ENCODE assay signal across 11 cellular contexts in the genomic region with DNA sequence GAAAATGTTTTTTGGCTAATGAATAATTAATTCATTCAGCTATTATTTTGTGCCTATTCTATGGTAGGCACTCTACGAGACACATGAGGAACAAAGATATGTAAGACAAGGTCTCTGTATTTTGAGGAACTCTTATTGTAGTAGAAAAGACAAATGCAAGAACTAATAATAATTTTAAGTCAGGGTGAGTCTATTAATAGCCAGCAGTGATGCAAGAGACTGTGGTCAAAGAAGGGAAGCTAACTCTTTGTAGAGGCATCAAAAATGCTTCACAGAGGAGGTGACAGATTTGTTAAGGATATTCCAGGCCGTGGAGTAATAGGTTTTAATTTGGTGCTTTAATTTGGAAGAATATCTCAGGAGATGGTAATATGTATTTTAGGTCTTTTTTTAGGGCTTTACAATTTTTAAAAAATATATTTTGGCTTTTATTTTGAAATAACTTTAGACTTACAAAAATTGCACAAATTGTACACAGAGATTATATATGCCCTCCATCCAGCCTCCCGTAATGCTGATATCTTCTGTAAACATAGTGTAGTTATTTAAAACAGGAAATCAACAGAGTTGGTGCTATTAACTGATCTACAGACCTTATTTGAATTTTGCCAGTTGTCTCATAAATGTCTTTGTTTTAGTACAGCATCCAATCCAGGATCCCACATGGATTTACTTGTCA. TPM values are rescaled to one million over a fixed set of nuclear protein-coding genes. Genes with fewer than 3 reads are reported as not detected.
A peak's percentile ranks its signal among the peaks of the same experiment; 100 is the strongest.
DNase-seq lines count a peak whose midpoint lies in the region; ATAC-seq and TF ChIP-seq lines count a peak whose summit lies in the region.
"Had no signal": no experiment of that assay in that cellular context is flagged by ENCODE, and none has a peak within 500 bp of the region (broad histone marks: within the 10 kb centered on the region; RNA-seq: fewer than 3 reads in every experiment).

No MANE protein-coding gene starts in this region.

- no peaks in the 10 kb centered on the region for H3K79me2 ChIP-seq in OCI-LY3 (ENCODE audit: low read length)

- no peak for TF ChIP-seq POLR2A in heart left ventricle (IDR thresholded peaks at IDR 0.05)

- no peak overlapping the region for H3K9ac ChIP-seq in OCI-LY3 (ENCODE audit: low read length)

- peaks cover 10% of the 10 kb centered on the region; the same call in 1 of the 2 replicates for H3K9me3 ChIP-seq in OCI-LY3 (ENCODE audit: insufficient read depth, low read length)
- H3K9me3 ChIP-seq in heart left ventricle: peaks cover 0 to 17% (median 10%) of the 10 kb centered on the region in 12 donors

- peaks cover 2% of the 10 kb centered on the region for H3K27me3 Mint-ChIP-seq in activated T-helper 2 cell treated with anti-CD3 and anti-CD28 coated beads, Interferon-gamma antibody, Interleukin-2, Interleukin-4, amounts not matched to agents 10 μg/mL and 5 μg/mL and 100 μg/mL, durations not matched to agents 14 hours and 24 hours and 36 hours (ENCODE audit: low read depth)

- DNase-seq in GM10248 (ENCODE audit: extremely low spot score): peak; percentile 13
- DNase-seq in heart left ventricle: peak in 1 of 5 donors; percentile 17
- no peak for DNase-seq in activated T-helper 2 cell treated with anti-CD3 and anti-CD28 coated beads, Interferon-gamma antibody, Interleukin-2, Interleukin-4, amounts not matched to agents 10 μg/mL and 5 μg/mL and 100 μg/mL, durations not matched to agents 14 hours and 24 hours and 36 hours (ENCODE audit: low spot score)
- no peak for DNase-seq in amygdala (lab: John Stamatoyannopoulos, UW)
- DNase-seq in NCI-H2196 (lab: John Stamatoyannopoulos, UW; ENCODE audit: unreplicated experiment): no peak
- DNase-seq: MG63; stimulated activated naive CD8-positive, alpha-beta T cell treated with anti-CD3 and anti-CD28 coated beads, Interleukin-15, Interleukin-2, amounts not matched to agents 100 U/mL and 50 U/mL, for 24 hours had no signal

- H3K27ac ChIP-seq in OCI-LY3 (ENCODE audit: low read length): no peak overlapping the region
- peak overlapping the region in 2 of 12 donors; percentile 43 to 44 for H3K27ac ChIP-seq in heart left ventricle

- H3K4me3 ChIP-seq in OCI-LY3 (ENCODE audit: low read length) (no peak overlapping the region), heart left ventricle (no peak overlapping the region)
- H3K4me3 ChIP-seq: MG63 had no signal

- H3K4me1 Mint-ChIP-seq in activated T-helper 2 cell treated with anti-CD3 and anti-CD28 coated beads, Interferon-gamma antibody, Interleukin-2, Interleukin-4, amounts not matched to agents 10 μg/mL and 5 μg/mL and 100 μg/mL, durations not matched to agents 14 hours and 24 hours and 36 hours (ENCODE audit: low read depth): peaks cover 3% of the 10 kb centered on the region

- POLR2A ChIA-PET in GM10248 (lab: Yijun Ruan, JAX): no interaction called here

- H3K36me3 ChIP-seq in OCI-LY3 (replicated peaks; ENCODE audit: low read depth, low read length) (peaks cover 10% of the 10 kb centered on the region), heart left ventricle (peaks cover 0 to 9% (median 0%) of the 10 kb centered on the region in 9 donors)

- H3K4me3 Mint-ChIP-seq in activated T-helper 2 cell treated with anti-CD3 and anti-CD28 coated beads, Interferon-gamma antibody, Interleukin-2, Interleukin-4, amounts not matched to agents 10 μg/mL and 5 μg/mL and 100 μg/mL, durations not matched to agents 14 hours and 24 hours and 36 hours (ENCODE audit: low read depth): no peak overlapping the region

- no peak for TF ChIP-seq CTCF in GM10248 (IDR thresholded peaks at IDR 0.05; ENCODE audit: control extremely low read depth, extremely low read depth, low read depth, missing control alignments)
- TF ChIP-seq CTCF in OCI-LY3 (IDR thresholded peaks at IDR 0.05; ENCODE audit: low read depth, low read length): no peak
- no peak for TF ChIP-seq CTCF in heart left ventricle (IDR thresholded peaks at IDR 0.05)

- H2AFZ ChIP-seq in OCI-LY3 (ENCODE audit: low read depth, low read length): no peak overlapping the region

- H3K27me3 ChIP-seq in OCI-LY3 (ENCODE audit: low read depth, low read length) (no peaks in the 10 kb centered on the region), heart left ventricle (no peaks in the 10 kb centered on the region)
- H3K27me3 ChIP-seq: MG63 had no signal

- CTCF ChIA-PET in GM10248 (lab: Yijun Ruan, JAX): no interaction called here

- H3K4me1 ChIP-seq in OCI-LY3 (ENCODE audit: low read length) (peaks cover 25% of the 10 kb centered on the region), heart left ventricle (peaks cover 0 to 26% (median 15%) of the 10 kb centered on the region in 12 donors)

- ATAC-seq in HG02759 (IDR thresholded peaks at IDR 0.05; ENCODE audit: unreplicated experiment) (peak; percentile 44), heart left ventricle (peak; percentile 65 to 88 (median 82)), esophagus mucosa (no peak)
- ATAC-seq: stimulated activated naive CD8-positive, alpha-beta T cell treated with anti-CD3 and anti-CD28 coated beads, Interleukin-15, Interleukin-2, amounts not matched to agents 100 U/mL and 50 U/mL, for 24 hours had no signal

- intact Hi-C loops in heart left ventricle (cut with DNase I): no loop called here
- intact Hi-C loops in activated T-helper 2 cell treated with anti-CD3 and anti-CD28 coated beads, Interferon-gamma antibody, Interleukin-2, Interleukin-4, amounts not matched to agents 10 μg/mL and 5 μg/mL and 100 μg/mL, durations not matched to agents 14 hours and 24 hours and 36 hours (cut with micrococcal nuclease): no loop called here

- 35 to 57% (median 51%) methylated on average over 3 of the region's 3 CpGs for WGBS in heart left ventricle, 4 donors

- peaks cover 7% of the 10 kb centered on the region for H3K9me3 Mint-ChIP-seq in activated T-helper 2 cell treated with anti-CD3 and anti-CD28 coated beads, Interferon-gamma antibody, Interleukin-2, Interleukin-4, amounts not matched to agents 10 μg/mL and 5 μg/mL and 100 μg/mL, durations not matched to agents 14 hours and 24 hours and 36 hours

- no peaks in the 10 kb centered on the region for H3K36me3 Mint-ChIP-seq in activated T-helper 2 cell treated with anti-CD3 and anti-CD28 coated beads, Interferon-gamma antibody, Interleukin-2, Interleukin-4, amounts not matched to agents 10 μg/mL and 5 μg/mL and 100 μg/mL, durations not matched to agents 14 hours and 24 hours and 36 hours (ENCODE audit: low read depth)

- H3K4me2 ChIP-seq in OCI-LY3 (ENCODE audit: low read length): peak overlapping the region; percentile 14

- no peaks in the 10 kb centered on the region for H4K20me1 ChIP-seq in OCI-LY3 (ENCODE audit: insufficient read depth, low read length)

- no peak overlapping the region for H3K27ac Mint-ChIP-seq in activated T-helper 2 cell treated with anti-CD3 and anti-CD28 coated beads, Interferon-gamma antibody, Interleukin-2, Interleukin-4, amounts not matched to agents 10 μg/mL and 5 μg/mL and 100 μg/mL, durations not matched to agents 14 hours and 24 hours and 36 hours
- H3K27ac Mint-ChIP-seq: progenitor cell of endocrine pancreas had no signal

RNA-seq across cellular contexts. Expression of a gene that starts 48.1 kb away (rescaled TPM):
- total RNA-seq in heart left ventricle (10 to 100 TPM; 13.5 to 38.4 (median 17.5) TPM), esophagus mucosa (0.40 TPM)
- 1 to 10 TPM; 6.4 to 8.2 TPM for polyA plus RNA-seq in heart left ventricle
- total RNA-seq in activated T-helper 2 cell treated with anti-CD3 and anti-CD28 coated beads, Interferon-gamma antibody, Interleukin-2, Interleukin-4, amounts not matched to agents 10 μg/mL and 5 μg/mL and 100 μg/mL, durations not matched to agents 14 hours and 24 hours and 36 hours: 0.14 and 0.21 TPM in 2 replicates

Comparison
In these comparisons a context has a peak if more than half of its experiments do, and no peak if none do; other contexts are left out.
1. RNA of a gene that starts 48.1 kb away (total RNA-seq): 13.5 to 38.4 TPM in heart left ventricle; 0.40 TPM in esophagus mucosa (single experiment) and 0.14 to 0.21 TPM in activated T-helper 2 cell treated with anti-CD3 and anti-CD28 coated beads, Interferon-gamma antibody, Interleukin-2, Interleukin-4, amounts not matched to agents 10 μg/mL and 5 μg/mL and 100 μg/mL, durations not matched to agents 14 hours and 24 hours and 36 hours; every median in the first group is over 10 times any median in the second.